In the genomic region with DNA sequence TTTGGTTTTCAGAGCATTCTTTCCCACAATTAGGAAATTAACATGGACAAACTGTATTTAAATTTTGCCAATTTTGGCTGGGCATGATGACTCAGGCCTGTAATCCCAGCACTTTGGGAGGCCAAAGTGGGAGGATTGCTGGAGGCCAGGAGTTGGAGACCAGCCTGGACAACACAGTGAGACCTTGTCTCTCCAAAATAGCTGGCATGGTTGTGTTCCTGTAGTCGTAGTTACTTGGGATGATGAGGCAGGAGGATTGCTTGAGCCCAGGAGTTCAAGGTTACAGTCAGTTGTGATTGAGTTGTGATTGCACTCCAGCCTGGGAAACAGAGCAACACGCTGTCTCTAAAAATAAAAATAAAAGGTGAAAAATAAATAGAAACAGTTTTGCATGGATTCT, we compare ENCODE assay signal across 15 cellular contexts. TPM values are rescaled to one million over a fixed set of nuclear protein-coding genes. Genes with fewer than 3 reads are reported as not detected.
DNase-seq lines count a peak whose midpoint lies in the region; ATAC-seq and TF ChIP-seq lines count a peak whose summit lies in the region.
"Had no signal": no experiment of that assay in that cellular context is flagged by ENCODE, and none has a peak within 500 bp of the region (broad histone marks: within the 10 kb centered on the region; RNA-seq: fewer than 3 reads in every experiment).

No MANE protein-coding gene starts in this region.

- H3K36me3 ChIP-seq in HEK293 (ENCODE audit: control insufficient read depth in 2 of 2, insufficient read depth in 1 of 2, low read length in 2 of 2) (peaks cover 17 to 24% of the 10 kb centered on the region in 2 experiments), ascending aorta (peaks cover 4 to 8% of the 10 kb centered on the region in 2 donors), trophoblast cell (ENCODE audit: control insufficient read depth in 1 of 2, insufficient read depth in 2 of 2, low read length in 2 of 2) (peaks cover 10% of the 10 kb centered on the region in 2 experiments), brain microvascular endothelial cell (replicated peaks) (peaks cover 13% of the 10 kb centered on the region)

- no peak overlapping the region for H3K23ac ChIP-seq in trophoblast cell (ENCODE audit: low read length)

- no peak overlapping the region for H4K12ac ChIP-seq in trophoblast cell (ENCODE audit: low read depth, low read length)

- peaks cover 82% of the 10 kb centered on the region for H3K4me1 Mint-ChIP-seq in activated T-cell treated with anti-CD3 and anti-CD28 coated beads, Interleukin-2, amount 50 U/mL, for 72 hours (ENCODE audit: low read depth)

- H3K27ac ChIP-seq in HEK293 (ENCODE audit: extremely low read depth, low read depth, low read length) (no peak overlapping the region), ascending aorta (peak overlapping the region; percentile 30 to 52), trophoblast cell (ENCODE audit: low read depth, low read length) (no peak overlapping the region), brain microvascular endothelial cell (no peak overlapping the region)
- H3K27ac ChIP-seq: Peyer's patch had no signal

- H3K27me3 Mint-ChIP-seq in activated T-cell treated with anti-CD3 and anti-CD28 coated beads, Interleukin-2, amount 50 U/mL, for 72 hours (ENCODE audit: low read depth) = no peaks in the 10 kb centered on the region

- intact Hi-C loops in ascending aorta (cut with DNase I) = no loop called here

- no peak overlapping the region for H3K14ac ChIP-seq in trophoblast cell (ENCODE audit: low read length)

- peak overlapping the region; percentile 50 for H3K27ac Mint-ChIP-seq in activated T-cell treated with anti-CD3 and anti-CD28 coated beads, Interleukin-2, amount 50 U/mL, for 72 hours

- H3K36me3 Mint-ChIP-seq in activated T-cell treated with anti-CD3 and anti-CD28 coated beads, Interleukin-2, amount 50 U/mL, for 72 hours (ENCODE audit: insufficient read depth in 2 of 2) = peaks cover 7 to 23% of the 10 kb centered on the region in 2 donors

- H2BK5ac ChIP-seq in trophoblast cell (ENCODE audit: low read depth, low read length, poor library complexity) = no peak overlapping the region

- no peak for ATAC-seq in activated T-cell treated with anti-CD3 and anti-CD28 coated beads, Interleukin-2, amount 50 U/mL, for 72 hours (replicated peaks in 1 of 2)
- ATAC-seq: CD8-positive, alpha-beta T cell had no signal

- H3K4me1 ChIP-seq in HEK293 (ENCODE audit: control insufficient read depth, insufficient read depth, low read length) (peaks cover 28% of the 10 kb centered on the region), ascending aorta (peaks cover 13 to 67% of the 10 kb centered on the region in 2 donors), trophoblast cell (ENCODE audit: control insufficient read depth in 1 of 2, insufficient read depth in 2 of 2, low read length in 2 of 2) (peaks cover 0 to 2% of the 10 kb centered on the region in 2 experiments)

- no peak overlapping the region for H2BK120ac ChIP-seq in trophoblast cell (ENCODE audit: insufficient read depth, low read length, poor library complexity)

- no peak overlapping the region for H2AFZ ChIP-seq in trophoblast cell (ENCODE audit: insufficient read depth, low read length, poor library complexity)

- no peak overlapping the region for H3K4me3 ChIP-seq in HEK293 (ENCODE audit: low read depth, low read length)
- H3K4me3 ChIP-seq in ascending aorta = no peak overlapping the region
- H3K4me3 ChIP-seq in trophoblast cell (ENCODE audit: low read depth, low read length) = no peak overlapping the region
- no peak overlapping the region for H3K4me3 ChIP-seq in brain microvascular endothelial cell (ENCODE audit: low read depth, low read length)
- H3K4me3 ChIP-seq: HAP-1, Peyer's patch had no signal

- H4K8ac ChIP-seq in trophoblast cell (ENCODE audit: low read depth, low read length) = no peak overlapping the region

- H2AK5ac ChIP-seq in trophoblast cell (ENCODE audit: low read length) = no peak overlapping the region

- no peak overlapping the region for H2BK12ac ChIP-seq in trophoblast cell (ENCODE audit: low read length)

- no peak overlapping the region for H3K9ac ChIP-seq in trophoblast cell (ENCODE audit: low read length)

- no CpG with 5 or more reads among the region's 2 CpGs for WGBS in trophoblast cell (ENCODE audit: extremely low coverage, insufficient coverage, insufficient read length)

- no peak for TF ChIP-seq CTCF in HEK293 (tag by site-specific recombination; IDR thresholded peaks at IDR 0.05)
- no peak for TF ChIP-seq CTCF in ascending aorta (IDR thresholded peaks at IDR 0.05)
- no peak for TF ChIP-seq CTCF in brain microvascular endothelial cell (IDR thresholded peaks at IDR 0.05; ENCODE audit: low read depth, low read length, missing control alignments)

- H3K4me3 Mint-ChIP-seq in activated T-cell treated with anti-CD3 and anti-CD28 coated beads, Interleukin-2, amount 50 U/mL, for 72 hours = no peak overlapping the region
- H3K4me3 Mint-ChIP-seq: CD8-positive, alpha-beta T cell had no signal

- H3K79me2 ChIP-seq in trophoblast cell (ENCODE audit: control insufficient read depth, insufficient read depth, low read length, poor library complexity) = peaks cover 16% of the 10 kb centered on the region

- H3K27me3 ChIP-seq in ascending aorta = no peaks in the 10 kb centered on the region
- no peaks in the 10 kb centered on the region for H3K27me3 ChIP-seq in trophoblast cell (ENCODE audit: insufficient read depth, low read length)
- no peaks in the 10 kb centered on the region for H3K27me3 ChIP-seq in brain microvascular endothelial cell (replicated peaks)
- H3K27me3 ChIP-seq: Peyer's patch had no signal

- no peaks in the 10 kb centered on the region for H3K79me1 ChIP-seq in trophoblast cell (ENCODE audit: low read length)

- no peak overlapping the region for H4K91ac ChIP-seq in trophoblast cell (ENCODE audit: low read depth, low read length)

- in situ Hi-C loops in brain microvascular endothelial cell (cut with HindIII; ENCODE audit: low pct_ligation_motif_present, low sequenced_read_pairs) = loop anchor here (25.0 kb wide), 1 partner anchor 183 kb away; no protein-coding TSS in a partner anchor

- H3K9me3 Mint-ChIP-seq in activated T-cell treated with anti-CD3 and anti-CD28 coated beads, Interleukin-2, amount 50 U/mL, for 72 hours = no peaks in the 10 kb centered on the region
- H3K9me3 Mint-ChIP-seq: CD8-positive, alpha-beta T cell had no signal

- H3K4me2 ChIP-seq in trophoblast cell (ENCODE audit: low read length) = no peak overlapping the region

- no peaks in the 10 kb centered on the region for H3K9me3 ChIP-seq in HEK293 (ENCODE audit: control insufficient read depth, insufficient read depth, low read depth, low read length)
- no peaks in the 10 kb centered on the region for H3K9me3 ChIP-seq in ascending aorta
- no peaks in the 10 kb centered on the region for H3K9me3 ChIP-seq in trophoblast cell (ENCODE audit: insufficient read depth, low read depth, low read length)
- H3K9me3 ChIP-seq: HAP-1, Peyer's patch had no signal

- CTCF ChIA-PET in HEK293 (lab: Yijun Ruan, JAX) = no interaction called here

- H3K4ac ChIP-seq in trophoblast cell (ENCODE audit: low read depth, low read length) = peak overlapping the region; percentile 84

- POLR2A ChIA-PET in HEK293 (lab: Yijun Ruan, JAX) = no interaction called here

- no peak overlapping the region for H3K18ac ChIP-seq in trophoblast cell (ENCODE audit: low read length)

- DNase-seq in activated T-cell treated with anti-CD3 and anti-CD28 coated beads, Interleukin-2, amount 50 U/mL, for 72 hours = no peak
- DNase-seq in activated T-cell treated with anti-CD3 and anti-CD28 coated beads, Interleukin-2, amount 50 U/mL, for 1 hour = no peak
- DNase-seq in ascending aorta (ENCODE audit: low spot score in 2 of 2) (no peak), trophoblast cell (peak in 1 of 2 donors; percentile 29), SK-N-DZ (ENCODE audit: low spot score) (no peak), globus pallidus (ENCODE audit: low spot score) (no peak), brain microvascular endothelial cell (no peak)
- DNase-seq: CD8-positive, alpha-beta T cell; DMS79 treated with DMSO at 0.1 percent for 48 hours; NCI-H1417; NCI-H2029; NCI-H2171 treated with DMSO at 0.1 percent for 48 hours; Peyer's patch had no signal

TF ChIP-seq in HEK293, 187 proteins besides CTCF, POLR2A, EP300 and RAD21:
- TF ChIP-seq GLIS1 (tag by site-specific recombination; IDR thresholded peaks at IDR 0.05) = 0 out of 2 replicates have a peak, but pooled peaks have one; percentile 23
- no peak for TF ChIP-seq ZNF610 (tag by site-specific recombination; IDR thresholded peaks at IDR 0.05; ENCODE audit: borderline replicate concordance)
- 0 out of 2 replicates have a peak, but pooled peaks have one; percentile 25 for TF ChIP-seq IKZF3 (tag by site-specific recombination; IDR thresholded peaks at IDR 0.05)
- TF ChIP-seq ZNF121 (tag by site-specific recombination; IDR thresholded peaks at IDR 0.05) = peak; percentile 65; the same call in 1 of the 2 replicates
TF ChIP-seq in HEK293: peak in this region for 3.

RNA-seq across cellular contexts. Expression of a gene that starts 15.0 kb away (rescaled TPM):
- 10 to 100 TPM; 60.6 to 67.4 TPM for total RNA-seq in activated T-cell treated with anti-CD3 and anti-CD28 coated beads, Interleukin-2, amount 50 U/mL, for 72 hours
- 81.1 TPM for total RNA-seq in ascending aorta
- 18.9 and 19.4 TPM in 2 replicates for polyA plus RNA-seq in trophoblast cell (2013)
- polyA plus RNA-seq in SK-N-DZ (2014; cell fraction: cytosol; rRNA removed) = 58.4 and 72.3 TPM in 2 replicates
- polyA plus RNA-seq in SK-N-DZ (2014; cell fraction: nucleus; rRNA removed) = 42.2 and 45.7 TPM in 2 replicates

RNA-seq across cellular contexts. Expression of a gene that starts 57.6 kb away (rescaled TPM):
- total RNA-seq in activated T-cell treated with anti-CD3 and anti-CD28 coated beads, Interleukin-2, amount 50 U/mL, for 72 hours = 10 to 100 TPM; 27.9 to 29.8 TPM
- 35.2 TPM for total RNA-seq in ascending aorta
- 17.5 and 17.6 TPM in 2 replicates for polyA plus RNA-seq in trophoblast cell (2013)
- 12.4 and 15.5 TPM in 2 replicates for polyA plus RNA-seq in SK-N-DZ (2014; cell fraction: cytosol; rRNA removed)
- polyA plus RNA-seq in SK-N-DZ (2014; cell fraction: nucleus; rRNA removed) = 12.2 and 18.1 TPM in 2 replicates

Comparison
In these comparisons a context has a peak if more than half of its experiments do, and no peak if none do; other contexts are left out.
1. H3K27ac ChIP-seq: peak in ascending aorta (2 of 2); none in HEK293 (single experiment), trophoblast cell (single experiment) and brain microvascular endothelial cell (single experiment).